ENCODE assay signal across 16 cellular contexts in the genomic region with DNA sequence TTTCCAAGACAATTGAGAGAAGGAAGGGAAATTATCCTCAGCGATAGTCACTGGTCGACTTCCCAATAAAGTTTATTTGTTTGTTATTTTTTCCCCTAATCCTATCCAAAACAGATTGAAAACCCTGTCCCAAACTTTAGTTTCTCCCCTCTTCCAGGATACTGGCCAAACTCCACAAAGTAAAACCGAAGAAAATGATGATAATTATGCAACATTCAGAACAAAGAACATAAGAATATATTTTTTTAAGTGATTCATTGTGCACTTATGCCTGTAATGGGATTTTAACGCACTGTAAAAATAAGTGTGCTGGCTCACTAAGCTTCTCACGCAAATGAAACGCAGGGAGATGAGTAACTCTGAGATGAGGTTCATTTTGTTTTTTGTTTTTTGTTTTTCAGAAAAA. TPM values are rescaled to one million over a fixed set of nuclear protein-coding genes. Genes with fewer than 3 reads are reported as not detected.
A peak's percentile ranks its signal among the peaks of the same experiment; 100 is the strongest.
DNase-seq lines count a peak whose midpoint lies in the region; TF ChIP-seq lines count a peak whose summit lies in the region.
"Had no signal": no experiment of that assay in that cellular context is flagged by ENCODE, and none has a peak within 500 bp of the region (broad histone marks: within the 10 kb centered on the region; RNA-seq: fewer than 3 reads in every experiment).

No MANE protein-coding gene starts in this region.

- TF ChIP-seq CTCF in AG10803 (conservative IDR thresholded peaks at IDR 0.05; ENCODE audit: low read length) (no peak), choroid plexus epithelial cell (conservative IDR thresholded peaks at IDR 0.05; ENCODE audit: low read depth, low read length) (no peak)

- H3K4me3 ChIP-seq in AG10803 (ENCODE audit: low read length) (peak overlapping the region; percentile 38), choroid plexus epithelial cell (ENCODE audit: low read depth, low read length) (peak overlapping the region; percentile 7)

- DNase-seq in AG10803 (ENCODE audit: low read depth) (peak; percentile 94), LHCN-M2 (ENCODE audit: low read depth) (peak; percentile 95), choroid plexus epithelial cell (ENCODE audit: low read depth) (peak; percentile 88), myocyte (ENCODE audit: low read depth) (peak; percentile 66), NCI-H446 treated with DMSO at 0.1 percent for 48 hours (lab: John Stamatoyannopoulos, UW) (no peak), anterior cingulate cortex (lab: John Stamatoyannopoulos, UW) (no peak), occipital lobe (lab: John Stamatoyannopoulos, UW) (no peak), NCI-H345 treated with DMSO at 0.1 percent for 48 hours (lab: John Stamatoyannopoulos, UW; ENCODE audit: unreplicated experiment) (no peak)
- DNase-seq: activated B cell treated with CpG ODN at 0.5 μM for 24 hours; activated CD8-positive, alpha-beta memory T cell treated with anti-CD3 and anti-CD28 coated beads, Interleukin-2, amount 50 U/mL, for 48 hours; GDM1; Kasumi-1; NCI-H1930; stimulated activated CD4-positive, alpha-beta T cell treated with anti-CD3 and anti-CD28 coated beads, Interleukin-4, amount 100 ng/mL, for 1 hour; stimulated activated naive CD4-positive, alpha-beta T cell treated with Interleukin-2 at 50 U/mL for 16 hours had no signal

RNA-seq across cellular contexts. Expression of a gene that starts 6.0 kb away (rescaled TPM):
- total RNA-seq in LHCN-M2 (2014; rRNA removed) (3.7 and 4.6 TPM in 2 replicates), myocyte (1.6 and 1.9 TPM in 2 replicates), occipital lobe (not detected)
- polyA plus RNA-seq in LHCN-M2 (2012): 1.9 TPM
- 1.0 TPM for polyA plus RNA-seq in myocyte (2012)
- total RNA-seq: activated B cell treated with CpG ODN at 0.5 μM for 24 hours had no signal
- polyA plus RNA-seq: CD14-positive monocyte had no signal

Comparison
In these comparisons a context has a peak if more than half of its experiments do, and no peak if none do; other contexts are left out.
1. DNase-seq: peak in AG10803 (single experiment), LHCN-M2 (single experiment), choroid plexus epithelial cell (single experiment) and myocyte (single experiment); none in NCI-H446 treated with DMSO at 0.1 percent for 48 hours (single experiment), anterior cingulate cortex (0 of 58), occipital lobe (single experiment) and NCI-H345 treated with DMSO at 0.1 percent for 48 hours (single experiment).